Comparison of ENCODE assay signal across 23 cellular contexts in genomic region chr7:133709036-133709880, GRCh38.
DNase-seq lines count a peak whose midpoint lies in the region; FAIRE-seq and TF ChIP-seq lines count a peak whose summit lies in the region.
"Had no signal": no experiment of that assay in that cellular context is flagged by ENCODE, and none has a peak within 500 bp of the region (broad histone marks: within the 10 kb centered on the region; RNA-seq: fewer than 3 reads in every experiment).

No MANE protein-coding gene starts in this region.

- H3K27ac ChIP-seq in neutrophil (peak overlapping the region; percentile 46), Peyer's patch (no peak overlapping the region), tibial nerve (no peak overlapping the region), H9 (ENCODE audit: insufficient read length, low read depth, low read length) (no peak overlapping the region)
- H3K27ac ChIP-seq: colonic mucosa, ovary had no signal

- DNase-seq in G401 (ENCODE audit: low spot score) (peak; percentile 63), MV-4-11 (lab: John Stamatoyannopoulos, UW) (peak; percentile 11), amniotic epithelial cell (ENCODE audit: low read depth) (peak; percentile 35), frontal cortex (ENCODE audit: low spot score in 2 of 2) (no peak), Peyer's patch (no peak), tibial nerve (ENCODE audit: low spot score in 2 of 2) (no peak), H9 (no peak)
- DNase-seq: activated CD4-positive, alpha-beta T cell treated with anti-CD3 and anti-CD28 coated beads for 48 hours; activated CD8-positive, alpha-beta memory T cell treated with anti-CD3 and anti-CD28 coated beads for 24 hours; activated T-cell treated with anti-CD3 and anti-CD28 coated beads for 4 hours; aorta; Calu3; colonic mucosa; effector CD4-positive, alpha-beta T cell; NCI-H526 treated with DMSO at 0.1 percent for 48 hours; nephron progenitor cell; ovary; stimulated activated naive CD4-positive, alpha-beta T cell had no signal

- no peaks in the 10 kb centered on the region for H3K36me3 Mint-ChIP-seq in H9 (ENCODE audit: insufficient read depth in 1 of 3, low read depth in 3 of 3)

- H3K79me2 ChIP-seq in H9 (ENCODE audit: insufficient read depth, low read length) = no peaks in the 10 kb centered on the region

- H2AK5ac ChIP-seq in H9 (ENCODE audit: insufficient read length, low read length) = no peak overlapping the region

- in situ Hi-C loops in G401 (cut with HindIII; ENCODE audit: low sequenced_read_pairs) = no loop called here

- H3K27me3 ChIP-seq in neutrophil (no peaks in the 10 kb centered on the region), Peyer's patch (no peaks in the 10 kb centered on the region), tibial nerve (no peaks in the 10 kb centered on the region), H9 (ENCODE audit: insufficient read depth, low read length) (no peaks in the 10 kb centered on the region)
- H3K27me3 ChIP-seq: colonic mucosa, ovary had no signal

- no peak overlapping the region for H4K8ac ChIP-seq in H9 (replicated peaks; ENCODE audit: insufficient read length, low read depth, low read length)

- 83 to 86% methylated on average over 4 of the region's 4 CpGs for WGBS in tibial nerve, 2 donors
- no CpG with 5 or more reads among the region's 4 CpGs for WGBS in H9 (ENCODE audit: extremely low coverage, insufficient read length, low lambda C conversion rate)

- no peak for FAIRE-seq in frontal cortex (lab: Jason Lieb, UNC)
- FAIRE-seq: bronchial epithelial cell, GM12892, islet of Langerhans had no signal

- H3K9ac ChIP-seq in H9 (ENCODE audit: extremely low read depth, insufficient read length, low read length) = no peak overlapping the region

- H3K18ac ChIP-seq in H9 (ENCODE audit: insufficient read length, low read depth, low read length) = no peak overlapping the region

- no peaks in the 10 kb centered on the region for H3K23me2 ChIP-seq in H9 (ENCODE audit: insufficient read length, low read depth, low read length, poor library complexity, severe bottlenecking)

- no peak overlapping the region for H2AFZ ChIP-seq in H9 (ENCODE audit: low read length)

- H4K91ac ChIP-seq in H9 (ENCODE audit: insufficient read length, low read depth, low read length) = no peak overlapping the region

- no peak overlapping the region for H3K4me3 Mint-ChIP-seq in H9
- H3K4me3 Mint-ChIP-seq: activated naive CD4-positive, alpha-beta T cell treated with anti-CD3 and anti-CD28 coated beads, Interleukin-2, amount 50 U/mL, for 24 hours; nephron progenitor cell had no signal

- no peak overlapping the region for H2BK12ac ChIP-seq in H9 (ENCODE audit: insufficient read length, low read depth, low read length)

- H3T11ph ChIP-seq in H9 (ENCODE audit: low read length) = no peak overlapping the region

- H3K23ac ChIP-seq in H9 (ENCODE audit: insufficient read length, low read depth, low read length) = no peak overlapping the region

- no peak overlapping the region for H2BK20ac ChIP-seq in H9 (ENCODE audit: low read depth, low read length, poor library complexity, severe bottlenecking)

- H3K4me2 ChIP-seq in H9 (ENCODE audit: insufficient read depth, insufficient read length, low read length) = no peak overlapping the region

- H3K4ac ChIP-seq in H9 (ENCODE audit: low read depth, low read length) = no peak overlapping the region

- H2BK15ac ChIP-seq in H9 (ENCODE audit: low read depth, low read length) = no peak overlapping the region

- no peak overlapping the region for H3K56ac ChIP-seq in H9 (ENCODE audit: insufficient read length, low read depth, low read length)

- H3K14ac ChIP-seq in H9 (ENCODE audit: insufficient read depth, low read length) = no peak overlapping the region

- H3K4me3 ChIP-seq in neutrophil (ENCODE audit: low read depth in 1 of 2, low read length in 1 of 2) (no peak overlapping the region), Peyer's patch (no peak overlapping the region), tibial nerve (no peak overlapping the region)
- H3K4me3 ChIP-seq: colonic mucosa, ovary had no signal

- H4K5ac ChIP-seq in H9 (ENCODE audit: insufficient read length, low read depth, low read length) = no peak overlapping the region

- H3K4me1 ChIP-seq in neutrophil (ENCODE audit: control insufficient read depth in 1 of 2, insufficient read depth in 1 of 2, low read depth in 1 of 2, low read length in 1 of 2) (peaks cover 9 to 15% of the 10 kb centered on the region in 2 experiments), Peyer's patch (no peaks in the 10 kb centered on the region), tibial nerve (no peaks in the 10 kb centered on the region), H9 (ENCODE audit: insufficient read depth, low read length) (no peaks in the 10 kb centered on the region)
- H3K4me1 ChIP-seq: colonic mucosa had no signal

- TF ChIP-seq CTCF in neutrophil (IDR thresholded peaks at IDR 0.05) = no peak
- no peak for TF ChIP-seq CTCF in Peyer's patch (IDR thresholded peaks at IDR 0.05)
- no peak for TF ChIP-seq CTCF in tibial nerve (IDR thresholded peaks at IDR 0.05)
- no peak for TF ChIP-seq CTCF in H9 (conservative IDR thresholded peaks at IDR 0.05)

- H2BK5ac ChIP-seq in H9 (ENCODE audit: insufficient read length, low read length) = no peak overlapping the region

- no peaks in the 10 kb centered on the region for H3K27me3 Mint-ChIP-seq in H9 (ENCODE audit: low read depth)
- H3K27me3 Mint-ChIP-seq: activated naive CD4-positive, alpha-beta T cell treated with anti-CD3 and anti-CD28 coated beads, Interleukin-2, amount 50 U/mL, for 24 hours had no signal

- H3K9me3 ChIP-seq in neutrophil (no peaks in the 10 kb centered on the region), Peyer's patch (no peaks in the 10 kb centered on the region), tibial nerve (no peaks in the 10 kb centered on the region), H9 (ENCODE audit: control insufficient read depth, low read depth, low read length) (no peaks in the 10 kb centered on the region)
- H3K9me3 ChIP-seq: colonic mucosa, ovary had no signal

- no peak overlapping the region for H2BK120ac ChIP-seq in H9 (ENCODE audit: low read depth, low read length, poor library complexity, severe bottlenecking)

- no peaks in the 10 kb centered on the region for H3K4me1 Mint-ChIP-seq in H9
- H3K4me1 Mint-ChIP-seq: activated naive CD4-positive, alpha-beta T cell treated with anti-CD3 and anti-CD28 coated beads, Interleukin-2, amount 50 U/mL, for 24 hours had no signal

- H3K36me3 ChIP-seq in neutrophil (no peaks in the 10 kb centered on the region), Peyer's patch (no peaks in the 10 kb centered on the region), tibial nerve (no peaks in the 10 kb centered on the region)
- H3K36me3 ChIP-seq: colonic mucosa, ovary had no signal

- no peaks in the 10 kb centered on the region for H3K9me3 Mint-ChIP-seq in H9
- H3K9me3 Mint-ChIP-seq: activated naive CD4-positive, alpha-beta T cell treated with anti-CD3 and anti-CD28 coated beads, Interleukin-2, amount 50 U/mL, for 24 hours; nephron progenitor cell had no signal

- H3K27ac Mint-ChIP-seq in H9 = peak overlapping the region in 1 of 3 experiments; percentile 21; a peak in 1 of 7 replicates
- H3K27ac Mint-ChIP-seq: activated naive CD4-positive, alpha-beta T cell treated with anti-CD3 and anti-CD28 coated beads, Interleukin-2, amount 50 U/mL, for 24 hours; nephron progenitor cell had no signal

- no peaks in the 10 kb centered on the region for H4K20me1 ChIP-seq in H9 (ENCODE audit: control insufficient read depth, insufficient read depth, insufficient read length)

- no peaks in the 10 kb centered on the region for H3K79me1 ChIP-seq in H9 (ENCODE audit: insufficient read depth, low read depth, low read length, poor library complexity, severe bottlenecking)

- no peak for TF ChIP-seq EP300 in tibial nerve (IDR thresholded peaks at IDR 0.05)

- TF ChIP-seq POLR2A in Peyer's patch (IDR thresholded peaks at IDR 0.05) (no peak), tibial nerve (IDR thresholded peaks at IDR 0.05) (no peak)

Comparison
In these comparisons a context has a peak if more than half of its experiments do, and no peak if none do; other contexts are left out.
1. DNase-seq: peak in G401 (single experiment), MV-4-11 (single experiment) and amniotic epithelial cell (single experiment); none in frontal cortex (0 of 2), Peyer's patch (0 of 3), tibial nerve (0 of 2) and H9 (single experiment).